In genomic region chr1:228005511-228006033, GRCh38 we compare ENCODE assay signal across 22 cellular contexts. TPM values are rescaled to one million over a fixed set of nuclear protein-coding genes. Genes with fewer than 3 reads are reported as not detected.
A peak's percentile ranks its signal among the peaks of the same experiment; 100 is the strongest.
DNase-seq lines count a peak whose midpoint lies in the region; TF ChIP-seq lines count a peak whose summit lies in the region.
"Had no signal": no experiment of that assay in that cellular context is flagged by ENCODE, and none has a peak within 500 bp of the region (broad histone marks: within the 10 kb centered on the region; RNA-seq: fewer than 3 reads in every experiment).

No MANE protein-coding gene starts in this region.

- H4K20me1 ChIP-seq in osteoblast (ENCODE audit: insufficient read depth, low read length), result no peaks in the 10 kb centered on the region

- H3K9me3 ChIP-seq in HEK293 (ENCODE audit: control insufficient read depth, insufficient read depth, low read depth, low read length) (no peaks in the 10 kb centered on the region), osteoblast (ENCODE audit: low read depth, low read length) (no peaks in the 10 kb centered on the region)
- H3K9me3 ChIP-seq: Peyer's patch, tibial nerve had no signal

- TF ChIP-seq CTCF in HEK293 (tag by site-specific recombination; IDR thresholded peaks at IDR 0.05), result no peak
- no peak for TF ChIP-seq CTCF in osteoblast (IDR thresholded peaks at IDR 0.05; ENCODE audit: extremely low read depth, low read depth, low read length)

- peaks cover 74% of the 10 kb centered on the region for H3K27me3 ChIP-seq in osteoblast (ENCODE audit: insufficient read depth, low read length)

- no peaks in the 10 kb centered on the region for H3K36me3 ChIP-seq in HEK293 (ENCODE audit: control insufficient read depth in 2 of 2, insufficient read depth in 1 of 2, low read length in 2 of 2)
- H3K36me3 ChIP-seq in osteoblast (ENCODE audit: insufficient read depth, low read length), result no peaks in the 10 kb centered on the region
- H3K36me3 ChIP-seq: Peyer's patch, tibial nerve had no signal

- POLR2A ChIA-PET in HEK293 (lab: Yijun Ruan, JAX), result interaction anchor here (1.5 kb wide), 1 partner anchor 77 kb away, joined by 8 read pairs; the partner anchor contains the start of gene ARF1

- H3K27ac ChIP-seq in HEK293 (ENCODE audit: extremely low read depth, low read depth, low read length) (no peak overlapping the region), osteoblast (ENCODE audit: low read depth, low read length) (no peak overlapping the region)
- H3K27ac ChIP-seq: Peyer's patch, tibial nerve had no signal

- H3K4me2 ChIP-seq in osteoblast (ENCODE audit: insufficient read depth, low read length), result no peak overlapping the region

- CTCF ChIA-PET in HEK293 (lab: Yijun Ruan, JAX), result interaction anchor here (0.5 to 3.5 kb wide), 14 partner anchors 10 to 1402 kb away, joined by 3 to 16 read pairs (median 4); no protein-coding TSS in a partner anchor

- no peak overlapping the region for H2AFZ ChIP-seq in osteoblast (ENCODE audit: low read length)

- H3K4me1 ChIP-seq in HEK293 (ENCODE audit: control insufficient read depth, insufficient read depth, low read length) (peaks cover 4% of the 10 kb centered on the region), osteoblast (ENCODE audit: insufficient read depth, low read length) (no peaks in the 10 kb centered on the region)

- peak; percentile 15 for DNase-seq in DMS53 (lab: John Stamatoyannopoulos, UW)
- no peak for DNase-seq in DMS53 treated with DMSO at 0.1 percent for 48 hours (lab: John Stamatoyannopoulos, UW; ENCODE audit: unreplicated experiment)
- peak; percentile 51 for DNase-seq in ecto neural progenitor cell (ENCODE audit: low spot score)
- DNase-seq in osteoblast (ENCODE audit: insufficient read length, low spot score, missing footprints), result peak; percentile 87
- DNase-seq in DMS153 treated with DMSO at 0.1 percent for 48 hours (lab: John Stamatoyannopoulos, UW; ENCODE audit: unreplicated experiment), result no peak
- no peak for DNase-seq in putamen (ENCODE audit: low spot score)
- DNase-seq in NCI-H748 treated with DMSO at 0.1 percent for 48 hours (lab: John Stamatoyannopoulos, UW), result no peak
- DNase-seq: activated B cell treated with CpG ODN at 0.5 μM for 24 hours; activated naive CD8-positive, alpha-beta T cell treated with anti-CD3 and anti-CD28 coated beads, Interleukin-2, amount 50 U/mL, for 24 hours; CD4-positive, CD25-positive, alpha-beta regulatory T cell; GF-D8; KG1; kidney; NCI-H1436 treated with DMSO at 0.1 percent for 48 hours; stimulated activated CD4-positive, alpha-beta T cell treated with anti-CD3 and anti-CD28 coated beads, Interleukin-1b, Interleukin-23, amount 100 ng/mL, for 48 hours had no signal

- H3K79me2 ChIP-seq in osteoblast (ENCODE audit: insufficient read depth, low read length), result no peaks in the 10 kb centered on the region

- H3K4me3 ChIP-seq in HEK293 (ENCODE audit: low read depth, low read length) (no peak overlapping the region), osteoblast (ENCODE audit: insufficient read depth, low read length) (no peak overlapping the region)
- H3K4me3 ChIP-seq: Peyer's patch, tibial nerve had no signal

TF ChIP-seq in HEK293, 187 proteins besides CTCF, POLR2A, EP300 and RAD21:
- TF ChIP-seq GLIS1 (tag by site-specific recombination; IDR thresholded peaks at IDR 0.05) (peak; percentile 79), EGR2 (tag by site-specific recombination; IDR thresholded peaks at IDR 0.05; ENCODE audit: low read depth) (0 out of 2 replicates have a peak, but pooled peaks have one; percentile 13), ZFHX2 (tag by site-specific recombination; conservative IDR thresholded peaks at IDR 0.05) (0 out of 2 replicates have a peak, but pooled peaks have one; percentile 4), ZNF585B (tag by site-specific recombination; IDR thresholded peaks at IDR 0.05) (no peak), ZNF600 (tag by site-specific recombination; IDR thresholded peaks at IDR 0.05) (0 out of 2 replicates have a peak, but pooled peaks have one; percentile 32), KLF17 (tag by site-specific recombination; IDR thresholded peaks at IDR 0.05) (peak; percentile 66), ZNF341 (tag by site-specific recombination; IDR thresholded peaks at IDR 0.05; ENCODE audit: low read depth) (peak; percentile 57), ZNF423 (tag by site-specific recombination; IDR thresholded peaks at IDR 0.05) (0 out of 2 replicates have a peak, but pooled peaks have one; percentile 35), GLIS2 (tag by site-specific recombination; IDR thresholded peaks at IDR 0.05) (peak; percentile 42), HOXA7 (CRISPR knock-in tag; IDR thresholded peaks at IDR 0.05; ENCODE audit: borderline replicate concordance) (no peak), ZIC2 (tag by site-specific recombination; IDR thresholded peaks at IDR 0.05) (peak; percentile 99)
- TF ChIP-seq, protein P1, sequence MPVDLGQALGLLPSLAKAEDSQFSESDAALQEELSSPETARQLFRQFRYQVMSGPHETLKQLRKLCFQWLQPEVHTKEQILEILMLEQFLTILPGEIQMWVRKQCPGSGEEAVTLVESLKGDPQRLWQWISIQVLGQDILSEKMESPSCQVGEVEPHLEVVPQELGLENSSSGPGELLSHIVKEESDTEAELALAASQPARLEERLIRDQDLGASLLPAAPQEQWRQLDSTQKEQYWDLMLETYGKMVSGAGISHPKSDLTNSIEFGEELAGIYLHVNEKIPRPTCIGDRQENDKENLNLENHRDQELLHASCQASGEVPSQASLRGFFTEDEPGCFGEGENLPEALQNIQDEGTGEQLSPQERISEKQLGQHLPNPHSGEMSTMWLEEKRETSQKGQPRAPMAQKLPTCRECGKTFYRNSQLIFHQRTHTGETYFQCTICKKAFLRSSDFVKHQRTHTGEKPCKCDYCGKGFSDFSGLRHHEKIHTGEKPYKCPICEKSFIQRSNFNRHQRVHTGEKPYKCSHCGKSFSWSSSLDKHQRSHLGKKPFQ (tag by site-specific recombination; IDR thresholded peaks at IDR 0.05), result no peak
- TF ChIP-seq, protein P2, sequence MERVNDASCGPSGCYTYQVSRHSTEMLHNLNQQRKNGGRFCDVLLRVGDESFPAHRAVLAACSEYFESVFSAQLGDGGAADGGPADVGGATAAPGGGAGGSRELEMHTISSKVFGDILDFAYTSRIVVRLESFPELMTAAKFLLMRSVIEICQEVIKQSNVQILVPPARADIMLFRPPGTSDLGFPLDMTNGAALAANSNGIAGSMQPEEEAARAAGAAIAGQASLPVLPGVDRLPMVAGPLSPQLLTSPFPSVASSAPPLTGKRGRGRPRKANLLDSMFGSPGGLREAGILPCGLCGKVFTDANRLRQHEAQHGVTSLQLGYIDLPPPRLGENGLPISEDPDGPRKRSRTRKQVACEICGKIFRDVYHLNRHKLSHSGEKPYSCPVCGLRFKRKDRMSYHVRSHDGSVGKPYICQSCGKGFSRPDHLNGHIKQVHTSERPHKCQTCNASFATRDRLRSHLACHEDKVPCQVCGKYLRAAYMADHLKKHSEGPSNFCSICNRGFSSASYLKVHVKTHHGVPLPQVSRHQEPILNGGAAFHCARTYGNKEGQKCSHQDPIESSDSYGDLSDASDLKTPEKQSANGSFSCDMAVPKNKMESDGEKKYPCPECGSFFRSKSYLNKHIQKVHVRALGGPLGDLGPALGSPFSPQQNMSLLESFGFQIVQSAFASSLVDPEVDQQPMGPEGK (tag by site-specific recombination; IDR thresholded peaks at IDR 0.05), result 0 out of 2 replicates have a peak, but pooled peaks have one; percentile 1
TF ChIP-seq in HEK293: peak in this region for 10.

RNA-seq across cellular contexts. Expression of gene WNT3A, which starts 1.2 kb away (rescaled TPM):
- not detected in 2 replicates for total RNA-seq in osteoblast
- total RNA-seq: A172; activated B cell treated with CpG ODN at 0.5 μM for 24 hours; CD4-positive, CD25-positive, alpha-beta regulatory T cell; endothelial cell of umbilical vein; kidney; NCI-H460; Peyer's patch; pulmonary artery endothelial cell; tibial nerve had no signal

RNA-seq across cellular contexts. Expression of gene WNT9A, which starts 57.8 kb away (rescaled TPM):
- total RNA-seq in osteoblast, result 0.36 and 0.88 TPM in 2 replicates
- total RNA-seq: activated B cell treated with CpG ODN at 0.5 μM for 24 hours had no signal

Comparison
In these comparisons a context has a peak if more than half of its experiments do, and no peak if none do; other contexts are left out.
1. DNase-seq: peak in DMS53 (single experiment), ecto neural progenitor cell (single experiment) and osteoblast (single experiment); none in DMS53 treated with DMSO at 0.1 percent for 48 hours (single experiment), DMS153 treated with DMSO at 0.1 percent for 48 hours (single experiment), putamen (single experiment) and NCI-H748 treated with DMSO at 0.1 percent for 48 hours (single experiment).